ENCODE assay signal across 6 cellular contexts in genomic region chr17:4988168-4988567, GRCh38.
DNase-seq lines count a peak whose midpoint lies in the region; TF ChIP-seq lines count a peak whose summit lies in the region.

No MANE protein-coding gene starts in this region.

- DNase-seq in CD1c-positive myeloid dendritic cell (ENCODE audit: extremely low spot score) (peak; percentile 18), WERI-Rb-1 (no peak), left kidney (ENCODE audit: low read depth, low spot score) (peak; percentile 26), NCI-H187 (lab: John Stamatoyannopoulos, UW) (no peak), iPS-NIHi7 (ENCODE audit: extremely low spot score) (no peak), NCI-H1417 treated with DMSO at 0.1 percent for 48 hours (lab: John Stamatoyannopoulos, UW) (no peak)

- H3K9me3 ChIP-seq in WERI-Rb-1 (ENCODE audit: severe bottlenecking), result no peaks in the 10 kb centered on the region

- peak overlapping the region; percentile 73 for H3K4me3 ChIP-seq in WERI-Rb-1 (ENCODE audit: low read depth, low read length)

- H3K36me3 ChIP-seq in WERI-Rb-1, result peaks cover 11% of the 10 kb centered on the region

- no peaks in the 10 kb centered on the region for H3K27me3 ChIP-seq in WERI-Rb-1 (ENCODE audit: insufficient read depth, low read depth, severe bottlenecking)

- H3K27ac ChIP-seq in WERI-Rb-1, result peak overlapping the region; percentile 74

- TF ChIP-seq CTCF in WERI-Rb-1 (IDR thresholded peaks at IDR 0.05; ENCODE audit: low read depth, low read length), result no peak

Comparison
In these comparisons a context has a peak if more than half of its experiments do, and no peak if none do; other contexts are left out.
1. DNase-seq: peak in CD1c-positive myeloid dendritic cell (single experiment) and left kidney (single experiment); none in WERI-Rb-1 (single experiment), NCI-H187 (0 of 2), iPS-NIHi7 (single experiment) and NCI-H1417 treated with DMSO at 0.1 percent for 48 hours (single experiment).